Comparison of ENCODE assay signal across 19 cellular contexts in genomic region chr1:213997772-213998107, GRCh38. TPM values are rescaled to one million over a fixed set of nuclear protein-coding genes. Genes with fewer than 3 reads are reported as not detected.
DNase-seq lines count a peak whose midpoint lies in the region; TF ChIP-seq lines count a peak whose summit lies in the region.
"Had no signal": no experiment of that assay in that cellular context is flagged by ENCODE, and none has a peak within 500 bp of the region (broad histone marks: within the 10 kb centered on the region; RNA-seq: fewer than 3 reads in every experiment).

No MANE protein-coding gene starts in this region.

- peak overlapping the region; percentile 59; the same call in 1 of the 2 replicates for H3K4me2 ChIP-seq in MM.1S (ENCODE audit: low read depth, low read length)

- H3K27me3 ChIP-seq in MM.1S (replicated peaks; ENCODE audit: insufficient read depth, low read length) = no peaks in the 10 kb centered on the region
- H3K27me3 ChIP-seq in layer of hippocampus (ENCODE audit: control insufficient read depth, insufficient read depth, low read length) = no peaks in the 10 kb centered on the region
- H3K27me3 ChIP-seq in esophagus squamous epithelium = peaks cover 0 to 23% (median 0%) of the 10 kb centered on the region in 4 donors

- H3K4me3 ChIP-seq in MM.1S (ENCODE audit: low read length) = no peak overlapping the region; the same call in 1 of the 2 replicates
- no peak overlapping the region for H3K4me3 ChIP-seq in esophagus squamous epithelium

- H3K27ac ChIP-seq in MM.1S (ENCODE audit: low read length) (peak overlapping the region; percentile 63; the same call in 1 of the 2 replicates), angular gyrus (ENCODE audit: low read depth, low read length) (peak overlapping the region; percentile 88), layer of hippocampus (ENCODE audit: low read depth, low read length) (peak overlapping the region; percentile 82), substantia nigra (ENCODE audit: low read depth, low read length, poor library complexity, severe bottlenecking) (peak overlapping the region; percentile 89), esophagus squamous epithelium (no peak overlapping the region)
- H3K27ac ChIP-seq: C4-2B, HL-60, RWPE1 had no signal

- H3K36me3 ChIP-seq in MM.1S (replicated peaks; ENCODE audit: insufficient read depth, low read length) = no peaks in the 10 kb centered on the region
- H3K36me3 ChIP-seq in esophagus squamous epithelium = no peaks in the 10 kb centered on the region

- no peaks in the 10 kb centered on the region for H3K79me2 ChIP-seq in MM.1S (ENCODE audit: low read length)

- WGBS in esophagus squamous epithelium, 2 donors = 86 to 91% methylated on average over 11 to 13 of the region's 13 CpGs

- no peaks in the 10 kb centered on the region for H3K4me1 ChIP-seq in MM.1S (ENCODE audit: low read length)
- no peaks in the 10 kb centered on the region for H3K4me1 ChIP-seq in esophagus squamous epithelium

- intact Hi-C loops in esophagus squamous epithelium (cut with DNase I) = no loop called here

- no peaks in the 10 kb centered on the region for H4K20me1 ChIP-seq in MM.1S (ENCODE audit: insufficient read depth, low read length)

- H3K9me2 ChIP-seq in MM.1S (replicated peaks; ENCODE audit: insufficient read depth, low read length) = no peaks in the 10 kb centered on the region

- no peak for DNase-seq in MM.1S
- no peak for DNase-seq in substantia nigra (lab: John Stamatoyannopoulos, UW)
- no peak for DNase-seq in esophagus squamous epithelium (lab: John Stamatoyannopoulos, UW)
- DNase-seq in SHP77 treated with DMSO at 0.1 percent for 48 hours (lab: John Stamatoyannopoulos, UW) = no peak
- DNase-seq in CD1c-positive myeloid dendritic cell (ENCODE audit: extremely low spot score) = no peak
- DNase-seq: GDM1; KBM-7; NCI-H1092; NCI-H1436; NCI-H187 treated with DMSO at 0.1 percent for 48 hours; NCI-H2107; NCI-H69; NK-92 treated with Interleukin-12 subunit alpha and Interleukin-12 subunit beta, amount 100 ng/mL, for 24 hours had no signal

- TF ChIP-seq POLR2A in esophagus squamous epithelium (IDR thresholded peaks at IDR 0.05) = no peak

- H3F3A ChIP-seq in MM.1S (ENCODE audit: insufficient read depth, low read length) = peaks cover 9% of the 10 kb centered on the region; the same call in 1 of the 2 replicates

- H3K9ac ChIP-seq in MM.1S (ENCODE audit: low read length) = no peak overlapping the region

- H2AFZ ChIP-seq in MM.1S (ENCODE audit: low read length) = no peak overlapping the region

- TF ChIP-seq CTCF in MM.1S (IDR thresholded peaks at IDR 0.05; ENCODE audit: low read length) (no peak), esophagus squamous epithelium (IDR thresholded peaks at IDR 0.05) (no peak)

- H3K9me3 ChIP-seq in MM.1S (replicated peaks; ENCODE audit: insufficient read depth, low read length) = no peaks in the 10 kb centered on the region
- no peaks in the 10 kb centered on the region for H3K9me3 ChIP-seq in esophagus squamous epithelium

RNA-seq across cellular contexts. Expression of gene PROX1, which starts 10.0 kb away (rescaled TPM):
- 1 to 10 TPM in 1 of 4 donors, under 1 TPM in 3; 0.15 to 3.8 (median 0.66) TPM for total RNA-seq in esophagus squamous epithelium
- total RNA-seq: A172 had no signal

Comparison
In these comparisons a context has a peak if more than half of its experiments do, and no peak if none do; other contexts are left out.
1. H3K27ac ChIP-seq: peak in MM.1S (single experiment), angular gyrus (single experiment), layer of hippocampus (single experiment) and substantia nigra (single experiment); none in esophagus squamous epithelium (0 of 4).